ENCODE assay signal across 17 cellular contexts in the genomic region with DNA sequence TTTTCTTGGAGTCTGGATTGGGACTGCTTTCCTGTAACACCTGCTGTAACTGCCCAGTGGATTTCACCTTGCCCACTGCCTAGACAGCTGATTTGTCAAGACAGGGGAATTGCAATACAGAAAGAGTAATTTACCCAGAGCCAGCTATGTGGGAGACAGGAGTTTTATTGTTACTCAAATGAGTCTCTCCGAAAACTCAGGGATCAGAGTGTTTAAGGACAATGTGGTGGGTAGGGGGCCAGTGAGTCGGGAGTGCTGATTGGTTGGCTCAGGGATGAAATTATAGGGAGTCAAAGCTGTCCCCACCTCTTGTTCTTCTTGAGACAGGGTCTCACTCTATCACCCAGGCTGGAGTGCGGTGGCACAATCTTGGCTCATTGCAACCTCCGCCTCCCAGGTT. TPM values are rescaled to one million over a fixed set of nuclear protein-coding genes. Genes with fewer than 3 reads are reported as not detected.
DNase-seq lines count a peak whose midpoint lies in the region; ATAC-seq and TF ChIP-seq lines count a peak whose summit lies in the region.
"Had no signal": no experiment of that assay in that cellular context is flagged by ENCODE, and none has a peak within 500 bp of the region (broad histone marks: within the 10 kb centered on the region; RNA-seq: fewer than 3 reads in every experiment).

No MANE protein-coding gene starts in this region.

- H4K91ac ChIP-seq in H9 (ENCODE audit: insufficient read length, low read depth, low read length): no peak overlapping the region

- peaks cover 10% of the 10 kb centered on the region; the same call in 1 of the 2 replicates for H3K4me1 ChIP-seq in H9 (ENCODE audit: insufficient read depth, low read length)
- H3K4me1 ChIP-seq: BE2C, Caco-2 had no signal

- H4K8ac ChIP-seq in H9 (replicated peaks; ENCODE audit: insufficient read length, low read depth, low read length): no peak overlapping the region

- no peak overlapping the region for H3K56ac ChIP-seq in H9 (ENCODE audit: insufficient read length, low read depth, low read length)

- H3K79me2 ChIP-seq in H9 (ENCODE audit: insufficient read depth, low read length): no peaks in the 10 kb centered on the region

- H3K9ac ChIP-seq in H9 (ENCODE audit: extremely low read depth, insufficient read length, low read length): no peak overlapping the region
- H3K9ac ChIP-seq: KMS-11 had no signal

- no peak overlapping the region for H2BK5ac ChIP-seq in H9 (ENCODE audit: insufficient read length, low read length)

- H3K27ac ChIP-seq in H9 (ENCODE audit: insufficient read length, low read depth, low read length) (no peak overlapping the region), brain microvascular endothelial cell (no peak overlapping the region)
- H3K27ac ChIP-seq: KMS-11 had no signal

- H3K14ac ChIP-seq in H9 (ENCODE audit: insufficient read depth, low read length): no peak overlapping the region

- CTCF ChIA-PET in WTC11 (lab: Charles Lee): interaction anchor here (0.8 to 4.9 kb wide), 4 partner anchors 13 to 146 kb away, joined by 3 to 53 read pairs (median 5); no protein-coding TSS in a partner anchor

- no peak overlapping the region for H4K5ac ChIP-seq in H9 (ENCODE audit: insufficient read length, low read depth, low read length)

- no peak overlapping the region for H3T11ph ChIP-seq in H9 (ENCODE audit: low read length)

- H3K9me3 Mint-ChIP-seq in H9: peaks cover 12 to 13% of the 10 kb centered on the region in 2 experiments
- H3K9me3 Mint-ChIP-seq in WTC11: peaks cover 14% of the 10 kb centered on the region
- H3K9me3 Mint-ChIP-seq: CD8-positive, alpha-beta memory T cell had no signal

- no peak overlapping the region for H3K4ac ChIP-seq in H9 (ENCODE audit: low read depth, low read length)

- peak overlapping the region; percentile 19 for H3K4me2 ChIP-seq in H9 (ENCODE audit: insufficient read depth, insufficient read length, low read length)
- H3K4me2 ChIP-seq: KMS-11 had no signal

- H2BK12ac ChIP-seq in H9 (ENCODE audit: insufficient read length, low read depth, low read length): no peak overlapping the region

- H2AK5ac ChIP-seq in H9 (ENCODE audit: insufficient read length, low read length): no peak overlapping the region

- H3K4me3 ChIP-seq in brain microvascular endothelial cell (ENCODE audit: low read depth, low read length): no peak overlapping the region

- no peak overlapping the region for H3K18ac ChIP-seq in H9 (ENCODE audit: insufficient read length, low read depth, low read length)

- no peak overlapping the region for H2BK20ac ChIP-seq in H9 (ENCODE audit: low read depth, low read length, poor library complexity, severe bottlenecking)

- H3K27me3 Mint-ChIP-seq in H9 (ENCODE audit: low read depth): peaks cover 4% of the 10 kb centered on the region; the same call in 1 of the 2 replicates
- H3K27me3 Mint-ChIP-seq in WTC11 (ENCODE audit: low read depth): no peaks in the 10 kb centered on the region

- POLR2A ChIA-PET in WTC11 (lab: Charles Lee): interaction anchor here (1.4 kb wide), 1 partner anchor 9 kb away, joined by 3 read pairs; no protein-coding TSS in a partner anchor

- H2AFZ ChIP-seq in H9 (ENCODE audit: low read length): no peak overlapping the region

- peaks cover 79 to 85% of the 10 kb centered on the region in 2 experiments for H3K4me1 Mint-ChIP-seq in H9
- peaks cover 76% of the 10 kb centered on the region for H3K4me1 Mint-ChIP-seq in WTC11
- H3K4me1 Mint-ChIP-seq: CD4-positive, CD25-positive, alpha-beta regulatory T cell; CD8-positive, alpha-beta memory T cell had no signal

- H3K36me3 ChIP-seq in brain microvascular endothelial cell (replicated peaks): no peaks in the 10 kb centered on the region
- H3K36me3 ChIP-seq: BE2C had no signal

- H4K20me1 ChIP-seq in H9 (ENCODE audit: control insufficient read depth, insufficient read depth, insufficient read length): no peaks in the 10 kb centered on the region

- no CpG with 5 or more reads among the region's 4 CpGs for WGBS in H9 (ENCODE audit: extremely low coverage, insufficient read length, low lambda C conversion rate)

- H3K23me2 ChIP-seq in H9 (ENCODE audit: insufficient read length, low read depth, low read length, poor library complexity, severe bottlenecking): no peaks in the 10 kb centered on the region

- H2BK15ac ChIP-seq in H9 (ENCODE audit: low read depth, low read length): no peak overlapping the region

- peaks cover 7 to 13% (median 11%) of the 10 kb centered on the region in 3 experiments; a peak in 6 of 7 replicates for H3K36me3 Mint-ChIP-seq in H9 (ENCODE audit: insufficient read depth in 1 of 3, low read depth in 3 of 3)
- H3K36me3 Mint-ChIP-seq in WTC11: peaks cover 15% of the 10 kb centered on the region
- H3K36me3 Mint-ChIP-seq: CD4-positive, CD25-positive, alpha-beta regulatory T cell had no signal

- H3K27ac Mint-ChIP-seq in H9 (peak overlapping the region; percentile 1 to 85 (median 62); a peak in 4 of 7 replicates), WTC11 (peak overlapping the region; percentile 84)
- H3K27ac Mint-ChIP-seq: CD4-positive, CD25-positive, alpha-beta regulatory T cell; CD8-positive, alpha-beta memory T cell had no signal

- H3K27me3 ChIP-seq in H9 (ENCODE audit: insufficient read depth, low read length): no peaks in the 10 kb centered on the region
- H3K27me3 ChIP-seq in brain microvascular endothelial cell (replicated peaks): peaks cover 2% of the 10 kb centered on the region

- ATAC-seq in WTC11 (peak; percentile 85), GM18909 (IDR thresholded peaks at IDR 0.05; ENCODE audit: poor library complexity, unreplicated experiment) (no peak), HG03135 (IDR thresholded peaks at IDR 0.05; ENCODE audit: unreplicated experiment) (no peak)

- no peaks in the 10 kb centered on the region for H3K9me3 ChIP-seq in H9 (ENCODE audit: control insufficient read depth, low read depth, low read length)
- H3K9me3 ChIP-seq: BE2C, Caco-2 had no signal

- no peak for TF ChIP-seq CTCF in H9 (conservative IDR thresholded peaks at IDR 0.05)
- TF ChIP-seq CTCF in WTC11 (IDR thresholded peaks at IDR 0.05): no peak
- TF ChIP-seq CTCF in brain microvascular endothelial cell (IDR thresholded peaks at IDR 0.05; ENCODE audit: low read depth, low read length, missing control alignments): no peak

- no peak overlapping the region for H2BK120ac ChIP-seq in H9 (ENCODE audit: low read depth, low read length, poor library complexity, severe bottlenecking)

- no peak overlapping the region for H3K23ac ChIP-seq in H9 (ENCODE audit: insufficient read length, low read depth, low read length)

- H3K79me1 ChIP-seq in H9 (ENCODE audit: insufficient read depth, low read depth, low read length, poor library complexity, severe bottlenecking): no peaks in the 10 kb centered on the region

- in situ Hi-C loops in brain microvascular endothelial cell (cut with HindIII; ENCODE audit: low pct_ligation_motif_present, low sequenced_read_pairs): no loop called here

- DNase-seq in H9 (peak; percentile 69), WTC11 (ENCODE audit: low spot score) (peak; percentile 41), iPS DF 4.7 (ENCODE audit: extremely low read depth, low spot score) (peak; percentile 36), NCI-H69 (lab: John Stamatoyannopoulos, UW) (no peak), brain microvascular endothelial cell (no peak)
- DNase-seq: ACHN; BE2C; C1 segment of cervical spinal cord; Caco-2; CD4-positive, CD25-positive, alpha-beta regulatory T cell; CD8-positive, alpha-beta memory T cell; GDM1; GOT3; HCEC 1CT had no signal

- H3K4me3 Mint-ChIP-seq in H9: peak overlapping the region in 1 of 2 experiments; percentile 12; a peak in 1 of 5 replicates
- no peak overlapping the region for H3K4me3 Mint-ChIP-seq in WTC11
- H3K4me3 Mint-ChIP-seq: CD4-positive, CD25-positive, alpha-beta regulatory T cell; CD8-positive, alpha-beta memory T cell had no signal

TF ChIP-seq in WTC11, 78 proteins besides CTCF, POLR2A, EP300 and RAD21:
- TF ChIP-seq, protein P1, sequence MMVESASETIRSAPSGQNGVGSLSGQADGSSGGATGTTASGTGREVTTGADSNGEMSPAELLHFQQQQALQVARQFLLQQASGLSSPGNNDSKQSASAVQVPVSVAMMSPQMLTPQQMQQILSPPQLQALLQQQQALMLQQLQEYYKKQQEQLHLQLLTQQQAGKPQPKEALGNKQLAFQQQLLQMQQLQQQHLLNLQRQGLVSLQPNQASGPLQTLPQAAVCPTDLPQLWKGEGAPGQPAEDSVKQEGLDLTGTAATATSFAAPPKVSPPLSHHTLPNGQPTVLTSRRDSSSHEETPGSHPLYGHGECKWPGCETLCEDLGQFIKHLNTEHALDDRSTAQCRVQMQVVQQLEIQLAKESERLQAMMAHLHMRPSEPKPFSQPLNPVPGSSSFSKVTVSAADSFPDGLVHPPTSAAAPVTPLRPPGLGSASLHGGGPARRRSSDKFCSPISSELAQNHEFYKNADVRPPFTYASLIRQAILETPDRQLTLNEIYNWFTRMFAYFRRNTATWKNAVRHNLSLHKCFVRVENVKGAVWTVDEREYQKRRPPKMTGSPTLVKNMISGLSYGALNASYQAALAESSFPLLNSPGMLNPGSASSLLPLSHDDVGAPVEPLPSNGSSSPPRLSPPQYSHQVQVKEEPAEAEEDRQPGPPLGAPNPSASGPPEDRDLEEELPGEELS (CRISPR knock-in tag; IDR thresholded peaks at IDR 0.05): peak; percentile 47; the same call in 1 of the 2 replicates
- TF ChIP-seq NFYB (CRISPR knock-in tag; conservative IDR thresholded peaks at IDR 0.05; ENCODE audit: low read depth): no peak

RNA-seq across cellular contexts. Expression of a gene that starts 25.2 kb away (rescaled TPM):
- total RNA-seq in H9 (2021): 57.1 and 58.0 TPM in 2 replicates
- 113 to 203 TPM (median 189 TPM) in 3 replicates for total RNA-seq in WTC11 (2021)

RNA-seq across cellular contexts. Expression of a gene that starts 58.8 kb away (rescaled TPM):
- total RNA-seq in H9 (2021) (0.50 and 0.55 TPM in 2 replicates), WTC11 (2021) (1.2 to 1.7 TPM (median 1.4 TPM) in 3 replicates)

Comparison
In these comparisons a context has a peak if more than half of its experiments do, and no peak if none do; other contexts are left out.
1. DNase-seq: peak in H9 (single experiment), WTC11 (single experiment) and iPS DF 4.7 (single experiment); none in NCI-H69 (single experiment) and brain microvascular endothelial cell (single experiment).